ENCODE assay signal across 2 cellular contexts in the genomic region with DNA sequence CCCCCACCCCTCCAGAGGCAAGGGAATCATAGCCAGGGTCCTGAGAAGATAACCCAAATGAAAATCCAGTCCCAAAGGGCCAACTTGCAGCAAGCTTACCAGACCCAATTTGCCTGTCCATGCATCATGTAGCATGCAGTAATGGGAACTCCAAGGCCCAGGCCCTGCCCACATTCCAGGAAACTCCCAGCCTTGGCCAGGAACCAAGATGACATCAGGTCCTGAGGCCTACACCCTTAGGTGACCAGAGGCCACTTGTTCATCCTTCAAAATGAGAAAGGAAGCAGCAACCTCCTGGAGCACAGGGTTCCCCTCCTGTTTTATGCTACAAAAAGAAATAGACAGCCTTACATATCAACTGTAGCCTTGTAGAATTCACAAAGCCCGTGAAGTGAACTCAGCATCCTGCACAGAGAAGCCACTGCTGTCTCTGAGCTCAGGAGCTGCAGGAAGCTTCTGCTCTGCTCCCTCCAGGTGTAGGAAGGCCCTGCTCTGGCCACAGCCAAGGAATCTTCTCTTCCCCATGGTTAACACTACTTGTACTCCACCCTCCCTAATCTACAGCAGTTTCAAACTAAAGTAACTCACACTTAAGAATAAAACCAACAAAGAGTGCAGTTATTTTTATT.
TF ChIP-seq lines count a peak whose summit lies in the region.

No MANE protein-coding gene starts in this region.

TF ChIP-seq in H1, 55 proteins besides CTCF, POLR2A, EP300 and RAD21:
- TF ChIP-seq KDM5A (IDR thresholded peaks at IDR 0.05; ENCODE audit: low read length) (no peak), ATF2 (IDR thresholded peaks at IDR 0.05; ENCODE audit: low read length) (no peak), CHD2 (IDR thresholded peaks at IDR 0.05; ENCODE audit: low read length) (no peak), NANOG (IDR thresholded peaks at IDR 0.05; ENCODE audit: insufficient read depth, low read depth, low read length, poor library complexity, severe bottlenecking) (no peak), E2F6 (IDR thresholded peaks at IDR 0.05) (no peak), KDM4A (IDR thresholded peaks at IDR 0.05; ENCODE audit: low read depth, low read length, severe bottlenecking) (no peak), TEAD4 (IDR thresholded peaks at IDR 0.05; ENCODE audit: low read depth, low read length) (0 out of 2 replicates have a peak, but pooled peaks have one; percentile 11)

TF ChIP-seq in HEK293T, 16 proteins besides CTCF, POLR2A, EP300 and RAD21:
- TF ChIP-seq SP1 (IDR thresholded peaks at IDR 0.05) (no peak), L3MBTL2 (conservative IDR thresholded peaks at IDR 0.05) (no peak), FOXA1 (IDR thresholded peaks at IDR 0.05) (no peak), CTBP1 (IDR thresholded peaks at IDR 0.05; ENCODE audit: borderline replicate concordance) (no peak), FOXM1 (IDR thresholded peaks at IDR 0.05; ENCODE audit: borderline replicate concordance) (no peak), ZNF384 (IDR thresholded peaks at IDR 0.05) (no peak), LEF1 (IDR thresholded peaks at IDR 0.05; ENCODE audit: borderline replicate concordance) (no peak), ELF4 (IDR thresholded peaks at IDR 0.05) (no peak), BHLHE40 (IDR thresholded peaks at IDR 0.05; ENCODE audit: borderline replicate concordance) (no peak), TARDBP (IDR thresholded peaks at IDR 0.05) (no peak), SUZ12 (IDR thresholded peaks at IDR 0.05) (no peak), NFRKB (IDR thresholded peaks at IDR 0.05) (no peak), HDGF (IDR thresholded peaks at IDR 0.05; ENCODE audit: borderline replicate concordance) (no peak)
- TF ChIP-seq, protein P1, sequence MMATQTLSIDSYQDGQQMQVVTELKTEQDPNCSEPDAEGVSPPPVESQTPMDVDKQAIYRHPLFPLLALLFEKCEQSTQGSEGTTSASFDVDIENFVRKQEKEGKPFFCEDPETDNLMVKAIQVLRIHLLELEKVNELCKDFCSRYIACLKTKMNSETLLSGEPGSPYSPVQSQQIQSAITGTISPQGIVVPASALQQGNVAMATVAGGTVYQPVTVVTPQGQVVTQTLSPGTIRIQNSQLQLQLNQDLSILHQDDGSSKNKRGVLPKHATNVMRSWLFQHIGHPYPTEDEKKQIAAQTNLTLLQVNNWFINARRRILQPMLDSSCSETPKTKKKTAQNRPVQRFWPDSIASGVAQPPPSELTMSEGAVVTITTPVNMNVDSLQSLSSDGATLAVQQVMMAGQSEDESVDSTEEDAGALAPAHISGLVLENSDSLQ (IDR thresholded peaks at IDR 0.05) = no peak
